1 cellular context compared by ENCODE assay signal in the genomic region with DNA sequence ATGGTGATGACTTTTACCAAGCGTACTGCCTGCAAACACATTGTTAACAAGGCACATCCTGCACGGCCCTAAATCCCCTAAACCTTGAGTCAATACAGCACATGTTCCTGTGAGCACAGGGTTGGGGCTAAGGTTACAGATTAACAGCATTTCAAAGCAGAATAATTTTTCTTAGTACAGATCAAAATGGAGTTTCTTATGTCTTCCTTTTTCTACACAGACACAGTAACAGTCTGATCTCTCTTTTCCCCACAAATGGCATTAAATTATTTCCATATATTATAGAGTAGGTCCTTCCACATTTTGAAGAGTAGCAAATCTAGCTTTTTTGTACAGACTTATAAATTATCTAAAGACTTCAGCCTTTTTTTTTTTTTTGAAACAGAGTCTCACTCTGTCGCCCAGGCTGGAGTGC.
TF ChIP-seq lines count a peak whose summit lies in the region.

No MANE protein-coding gene starts in this region.

TF ChIP-seq in GM12878, 131 proteins besides CTCF, POLR2A, EP300 and RAD21:
- no peak for TF ChIP-seq FOXM1 (IDR thresholded peaks at IDR 0.05; ENCODE audit: low read depth, low read length)
- no peak for TF ChIP-seq RUNX3 (IDR thresholded peaks at IDR 0.05; ENCODE audit: low read length)
- TF ChIP-seq, protein P1, sequence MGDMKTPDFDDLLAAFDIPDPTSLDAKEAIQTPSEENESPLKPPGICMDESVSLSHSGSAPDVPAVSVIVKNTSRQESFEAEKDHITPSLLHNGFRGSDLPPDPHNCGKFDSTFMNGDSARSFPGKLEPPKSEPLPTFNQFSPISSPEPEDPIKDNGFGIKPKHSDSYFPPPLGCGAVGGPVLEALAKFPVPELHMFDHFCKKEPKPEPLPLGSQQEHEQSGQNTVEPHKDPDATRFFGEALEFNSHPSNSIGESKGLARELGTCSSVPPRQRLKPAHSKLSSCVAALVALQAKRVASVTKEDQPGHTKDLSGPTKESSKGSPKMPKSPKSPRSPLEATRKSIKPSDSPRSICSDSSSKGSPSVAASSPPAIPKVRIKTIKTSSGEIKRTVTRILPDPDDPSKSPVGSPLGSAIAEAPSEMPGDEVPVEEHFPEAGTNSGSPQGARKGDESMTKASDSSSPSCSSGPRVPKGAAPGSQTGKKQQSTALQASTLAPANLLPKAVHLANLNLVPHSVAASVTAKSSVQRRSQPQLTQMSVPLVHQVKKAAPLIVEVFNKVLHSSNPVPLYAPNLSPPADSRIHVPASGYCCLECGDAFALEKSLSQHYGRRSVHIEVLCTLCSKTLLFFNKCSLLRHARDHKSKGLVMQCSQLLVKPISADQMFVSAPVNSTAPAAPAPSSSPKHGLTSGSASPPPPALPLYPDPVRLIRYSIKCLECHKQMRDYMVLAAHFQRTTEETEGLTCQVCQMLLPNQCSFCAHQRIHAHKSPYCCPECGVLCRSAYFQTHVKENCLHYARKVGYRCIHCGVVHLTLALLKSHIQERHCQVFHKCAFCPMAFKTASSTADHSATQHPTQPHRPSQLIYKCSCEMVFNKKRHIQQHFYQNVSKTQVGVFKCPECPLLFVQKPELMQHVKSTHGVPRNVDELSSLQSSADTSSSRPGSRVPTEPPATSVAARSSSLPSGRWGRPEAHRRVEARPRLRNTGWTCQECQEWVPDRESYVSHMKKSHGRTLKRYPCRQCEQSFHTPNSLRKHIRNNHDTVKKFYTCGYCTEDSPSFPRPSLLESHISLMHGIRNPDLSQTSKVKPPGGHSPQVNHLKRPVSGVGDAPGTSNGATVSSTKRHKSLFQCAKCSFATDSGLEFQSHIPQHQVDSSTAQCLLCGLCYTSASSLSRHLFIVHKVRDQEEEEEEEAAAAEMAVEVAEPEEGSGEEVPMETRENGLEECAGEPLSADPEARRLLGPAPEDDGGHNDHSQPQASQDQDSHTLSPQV (IDR thresholded peaks at IDR 0.05): peak; percentile 58; the same call in 1 of the 2 replicates
- TF ChIP-seq MEF2B (IDR thresholded peaks at IDR 0.05; ENCODE audit: partially characterized antibody, poor library complexity, severe bottlenecking): no peak
